ENCODE assay signal across 27 cellular contexts in the genomic region with DNA sequence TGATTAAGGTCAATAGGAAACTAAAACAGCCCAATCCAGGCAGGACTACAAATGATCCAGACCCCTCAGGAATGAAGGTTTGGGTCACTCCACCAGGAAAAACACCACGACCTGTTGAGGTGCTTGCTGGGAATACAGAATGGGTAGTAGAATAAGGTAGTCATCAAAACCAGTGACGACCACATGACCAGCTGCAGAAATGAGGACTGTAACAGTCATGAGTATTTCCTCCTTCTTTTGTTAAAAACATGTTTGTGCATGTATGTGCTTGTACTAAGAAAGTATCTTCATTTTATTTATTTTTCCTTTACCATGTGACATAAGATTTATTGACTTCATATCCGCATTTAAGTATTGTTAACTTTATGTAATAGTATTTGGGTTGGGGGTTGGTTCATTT.
"Had no signal": no experiment of that assay in that cellular context is flagged by ENCODE, and none has a peak within 500 bp of the region (broad histone marks: within the 10 kb centered on the region; RNA-seq: fewer than 3 reads in every experiment).

No MANE protein-coding gene starts in this region.

- H3K4me3 ChIP-seq: stomach, suprapubic skin, testis, thoracic aorta, thyroid gland, tibial artery, tibial nerve, transverse colon, upper lobe of left lung, upper lobe of right lung, uterus, vagina had no signal

- FAIRE-seq: urothelium cell line had no signal

- H3K4me1 ChIP-seq: stomach, suprapubic skin, testis, thyroid gland, tibial artery, tibial nerve, transverse colon, upper lobe of left lung, upper lobe of right lung, uterus, vagina had no signal

- DNase-seq: stimulated activated CD4-positive, alpha-beta T cell treated with anti-CD3 and anti-CD28 coated beads, Interleukin-2, amount 100 ng/mL, for 48 hours; stimulated activated CD4-positive, alpha-beta T cell treated with anti-CD3 and anti-CD28 coated beads, Interleukin-4, amount 100 ng/mL, for 1 hour; stimulated activated CD4-positive, alpha-beta T cell treated with anti-CD3 and anti-CD28 coated beads, Interleukin-4, amount 100 ng/mL, for 24 hours; stimulated activated CD4-positive, alpha-beta T cell treated with anti-CD3 and anti-CD28 coated beads, Interleukin-4, amount 100 ng/mL, for 4 hours; stimulated activated CD8-positive, alpha-beta memory T cell treated with anti-CD3 and anti-CD28 coated beads, Interleukin-4, amount 100 ng/mL, for 48 hours; stimulated activated naive B cell treated with anti-CD40 and anti-IgM and Interleukin-4, amounts not matched to agents 10 μg/mL and 1 μg/mL and 100 μg/mL, for 72 hours; stimulated activated naive CD4-positive, alpha-beta T cell; stimulated activated naive CD4-positive, alpha-beta T cell treated with Interleukin-2 at 50 U/mL for 16 hours; stimulated activated naive CD8-positive, alpha-beta T cell treated with anti-CD3 and anti-CD28 coated beads, Interleukin-15, amount 100 ng/mL, for 72 hours; stimulated activated naive CD8-positive, alpha-beta T cell treated with anti-CD3 and anti-CD28 coated beads, Interleukin-15, Interleukin-2, amounts not matched to agents 100 U/mL and 50 U/mL, for 24 hours; stomach; substantia nigra; testis; thyroid gland; tibial artery; transverse colon; trophoblast cell; upper lobe of left lung; upper lobe of right lung; uterus had no signal

- H3K27ac ChIP-seq: stomach, suprapubic skin, testis, thoracic aorta, thyroid gland, tibial artery, tibial nerve, transverse colon, upper lobe of left lung, upper lobe of right lung, uterus, vagina had no signal

- H3K36me3 ChIP-seq: stomach, suprapubic skin, thoracic aorta, thyroid gland, tibial artery, tibial nerve, transverse colon, upper lobe of left lung, upper lobe of right lung, uterus, vagina had no signal

- ATAC-seq: stimulated activated effector memory CD8-positive, alpha-beta T cell treated with anti-CD3 and anti-CD28 coated beads, Interleukin-12 subunit alpha, Interleukin-12 subunit beta, amount 100 ng/mL, for 72 hours; stimulated activated memory B cell treated with anti-CD40 and anti-IgM and Interleukin-4, amounts not matched to agents 10 μg/mL and 1 μg/mL and 100 μg/mL, for 72 hours; stimulated activated naive B cell treated with anti-CD40 and anti-IgM and Interleukin-4, amounts not matched to agents 10 μg/mL and 1 μg/mL and 100 μg/mL, for 72 hours; stimulated activated naive CD8-positive, alpha-beta T cell treated with anti-CD3 and anti-CD28 coated beads, Interleukin-15, amount 100 ng/mL, for 72 hours; stimulated activated naive CD8-positive, alpha-beta T cell treated with anti-CD3 and anti-CD28 coated beads, Interleukin-15, Interleukin-2, amounts not matched to agents 100 U/mL and 50 U/mL, for 24 hours; upper lobe of right lung had no signal

- H3K27me3 ChIP-seq: stomach, suprapubic skin, testis, thyroid gland, tibial artery, tibial nerve, transverse colon, upper lobe of left lung, upper lobe of right lung, uterus, vagina had no signal
